8 cellular contexts compared by ENCODE assay signal in the genomic region with DNA sequence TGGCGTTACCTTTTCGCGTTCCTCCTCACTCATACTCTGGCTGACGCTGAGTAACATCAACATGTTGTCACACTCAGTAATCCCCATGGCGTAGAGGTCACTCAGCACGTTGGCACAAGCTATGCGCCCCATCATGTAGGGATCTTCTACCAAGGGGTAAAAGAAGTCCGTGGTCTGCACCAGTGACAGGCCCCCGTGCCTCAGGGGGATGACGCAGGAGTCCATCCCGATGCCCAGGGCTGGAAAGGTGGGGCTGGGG. TPM values are rescaled to one million over a fixed set of nuclear protein-coding genes. Genes with fewer than 3 reads are reported as not detected.
A peak's percentile ranks its signal among the peaks of the same experiment; 100 is the strongest.
DNase-seq lines count a peak whose midpoint lies in the region; ATAC-seq and TF ChIP-seq lines count a peak whose summit lies in the region.

No MANE protein-coding gene starts in this region.

- DNase-seq in CD14-positive monocyte (ENCODE audit: low spot score) (no peak), cardiac fibroblast (ENCODE audit: low read depth in 2 of 2) (no peak), A172 (ENCODE audit: low spot score) (no peak), anterior cingulate cortex (lab: John Stamatoyannopoulos, UW) (no peak)
- no peak for DNase-seq in naive thymus-derived CD8-positive, alpha-beta T cell
- DNase-seq in NK-92 treated with Interleukin-12 subunit alpha and Interleukin-12 subunit beta, amount 100 ng/mL, for 24 hours (lab: John Stamatoyannopoulos, UW): no peak

- peaks cover 0 to 1% (median 0%) of the 10 kb centered on the region in 3 donors for H3K27me3 Mint-ChIP-seq in CD14-positive monocyte (ENCODE audit: low read depth in 3 of 3)
- H3K27me3 Mint-ChIP-seq in naive thymus-derived CD8-positive, alpha-beta T cell: no peaks in the 10 kb centered on the region

- H3K27ac Mint-ChIP-seq in CD14-positive monocyte: peak overlapping the region; percentile 31 to 92 (median 89)
- H3K27ac Mint-ChIP-seq in naive thymus-derived CD8-positive, alpha-beta T cell: peak overlapping the region in 8 of 10 donors; percentile 21 to 98 (median 73)

- ATAC-seq in HG02981 (IDR thresholded peaks at IDR 0.05; ENCODE audit: unreplicated experiment): peak; percentile 6
- ATAC-seq in naive thymus-derived CD8-positive, alpha-beta T cell: no peak
- ATAC-seq in HG03097 (IDR thresholded peaks at IDR 0.05; ENCODE audit: low FRiP score, unreplicated experiment): no peak

- peak overlapping the region; percentile 89 to 95 for H3K4me3 Mint-ChIP-seq in CD14-positive monocyte
- H3K4me3 Mint-ChIP-seq in naive thymus-derived CD8-positive, alpha-beta T cell: peak overlapping the region; percentile 85 to 98 (median 89)

- H3K4me3 ChIP-seq in cardiac fibroblast (replicated peaks in 1 of 2; ENCODE audit: low read depth in 2 of 2, low read length in 2 of 2): peak overlapping the region; percentile 76 to 90

- no peak for TF ChIP-seq CTCF in CD14-positive monocyte (IDR thresholded peaks at IDR 0.05)
- TF ChIP-seq CTCF in cardiac fibroblast (IDR thresholded peaks at IDR 0.05; ENCODE audit: low read depth, low read length): no peak

- peaks cover 11 to 13% of the 10 kb centered on the region in 2 donors for H3K36me3 Mint-ChIP-seq in CD14-positive monocyte
- H3K36me3 Mint-ChIP-seq in naive thymus-derived CD8-positive, alpha-beta T cell: peaks cover 12 to 20% (median 12%) of the 10 kb centered on the region in 3 donors

- intact Hi-C loops in CD14-positive monocyte (cut with micrococcal nuclease): loop anchor here (2.0 to 10.0 kb wide), 3 partner anchors 37 to 170 kb away; partner anchors contain the start of genes ZNF689 (in 1 of the 2) and ZNF768 (in 1 of the 2)

- peaks cover 37% of the 10 kb centered on the region for H3K4me1 Mint-ChIP-seq in CD14-positive monocyte
- H3K4me1 Mint-ChIP-seq in naive thymus-derived CD8-positive, alpha-beta T cell: peaks cover 12 to 45% (median 40%) of the 10 kb centered on the region in 4 donors

- POLR2A ChIA-PET in naive thymus-derived CD8-positive, alpha-beta T cell (lab: Charles Lee): interaction anchor here (0.7 to 4.4 kb wide), 17 partner anchors 12 to 205 kb away, joined by 3 to 32 read pairs (median 5); partner anchors contain the start of genes DCTPP1, ITGAL, PRR14 and ZNF688

- peaks cover 0 to 3% (median 0%) of the 10 kb centered on the region in 7 donors for H3K9me3 Mint-ChIP-seq in CD14-positive monocyte
- H3K9me3 Mint-ChIP-seq in naive thymus-derived CD8-positive, alpha-beta T cell: peaks cover 0 to 2% (median 0%) of the 10 kb centered on the region in 9 donors

RNA-seq across cellular contexts. Expression of gene SEPHS2, which starts 0.6 kb away (rescaled TPM):
- polyA plus RNA-seq in CD14-positive monocyte: 10 to 100 TPM; 54.2 to 56.4 TPM
- 10 to 100 TPM; 52.3 to 55.1 TPM for total RNA-seq in naive thymus-derived CD8-positive, alpha-beta T cell
- polyA plus RNA-seq in naive thymus-derived CD8-positive, alpha-beta T cell: 10 to 100 TPM; 45.5 to 60.7 (median 55.0) TPM
- total RNA-seq in A172 (2014; rRNA removed; shearing (Covaris generic)): 4.9 and 7.2 TPM in 2 replicates

RNA-seq across cellular contexts. Expression of gene DCTPP1, which starts 15.2 kb away (rescaled TPM):
- 10 to 100 TPM; 32.2 to 45.5 TPM for polyA plus RNA-seq in CD14-positive monocyte
- total RNA-seq in naive thymus-derived CD8-positive, alpha-beta T cell: 10 to 100 TPM; 15.2 to 16.7 TPM
- polyA plus RNA-seq in naive thymus-derived CD8-positive, alpha-beta T cell: 10 to 100 TPM; 63.0 to 79.6 (median 64.0) TPM
- total RNA-seq in A172 (2014; rRNA removed; shearing (Covaris generic)): 74.5 and 86.1 TPM in 2 replicates

RNA-seq across cellular contexts. Expression of gene ITGAL, which starts 27.5 kb away (rescaled TPM):
- 100 to 1,000 TPM in 1 of 2 donors, 10 to 100 TPM in 1; 56.8 to 109 TPM for polyA plus RNA-seq in CD14-positive monocyte
- total RNA-seq in naive thymus-derived CD8-positive, alpha-beta T cell: 100 to 1,000 TPM; 334 to 339 TPM
- polyA plus RNA-seq in naive thymus-derived CD8-positive, alpha-beta T cell: 100 to 1,000 TPM; 121 to 157 (median 124) TPM
- total RNA-seq in A172 (2014; rRNA removed; shearing (Covaris generic)): 0.17 and 0.26 TPM in 2 replicates

RNA-seq across cellular contexts. Expression of gene ZNF771, which starts 37.7 kb away (rescaled TPM):
- polyA plus RNA-seq in CD14-positive monocyte: under 1 TPM; 0.51 to 0.68 TPM
- total RNA-seq in naive thymus-derived CD8-positive, alpha-beta T cell: 1 to 10 TPM; 5.5 to 7.6 TPM
- 1 to 10 TPM; 2.1 to 6.7 (median 3.8) TPM for polyA plus RNA-seq in naive thymus-derived CD8-positive, alpha-beta T cell
- total RNA-seq in A172 (2014; rRNA removed; shearing (Covaris generic)): 19.2 and 27.4 TPM in 2 replicates

RNA-seq across cellular contexts. Expression of gene ZNF48, which starts 49.9 kb away (rescaled TPM):
- 1 to 10 TPM in 1 of 2 donors, under 1 TPM in 1; 0.67 to 1.4 TPM for polyA plus RNA-seq in CD14-positive monocyte
- total RNA-seq in naive thymus-derived CD8-positive, alpha-beta T cell: 10 to 100 TPM; 12.7 to 14.3 TPM
- polyA plus RNA-seq in naive thymus-derived CD8-positive, alpha-beta T cell: 10 to 100 TPM in 1 of 3 donors, 1 to 10 TPM in 2; 6.1 to 11.7 (median 7.5) TPM
- 19.1 and 20.7 TPM in 2 replicates for total RNA-seq in A172 (2014; rRNA removed; shearing (Covaris generic))

Comparison
In these comparisons a context has a peak if more than half of its experiments do, and no peak if none do; other contexts are left out.
1. RNA of gene ITGAL, which starts 27.5 kb away (total RNA-seq): 334 to 339 TPM in naive thymus-derived CD8-positive, alpha-beta T cell; 0.17 to 0.26 TPM in A172; every median in the first group is over 100 times any median in the second.